In the genomic region with DNA sequence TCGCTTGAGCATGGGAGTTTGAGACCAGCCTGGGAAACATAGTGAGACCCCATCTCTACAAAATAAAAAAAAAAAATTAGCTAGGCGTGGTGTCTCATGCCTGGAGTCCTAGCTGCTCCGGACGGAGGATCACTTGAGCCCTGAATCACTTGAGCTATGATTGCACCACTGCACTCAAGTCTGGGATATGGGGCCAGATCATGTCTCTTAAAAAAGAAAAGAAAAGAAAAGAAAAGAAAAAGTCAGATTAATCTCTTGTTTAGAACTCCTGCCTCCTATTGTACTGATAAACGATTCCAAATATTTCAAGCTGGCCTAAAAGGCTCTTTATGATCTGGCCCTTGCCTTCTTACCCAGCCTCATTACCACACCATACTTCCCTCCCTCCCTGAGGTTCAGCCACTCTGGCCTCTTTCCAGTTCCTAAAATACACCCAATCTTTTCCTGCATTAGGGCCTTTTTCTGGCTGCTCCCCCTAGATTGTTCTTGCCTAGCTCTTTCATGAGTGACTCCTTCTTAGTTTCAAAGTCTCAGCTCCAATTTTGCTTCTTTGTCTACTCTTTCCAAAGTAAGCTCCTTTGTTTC, we compare ENCODE assay signal across 7 cellular contexts. TPM values are rescaled to one million over a fixed set of nuclear protein-coding genes. Genes with fewer than 3 reads are reported as not detected.
DNase-seq lines count a peak whose midpoint lies in the region; FAIRE-seq and TF ChIP-seq lines count a peak whose summit lies in the region.

No MANE protein-coding gene starts in this region.

- H3K27ac Mint-ChIP-seq in astrocyte (ENCODE audit: unreplicated experiment) (peak overlapping the region; percentile 71), immature natural killer cell (peak overlapping the region; percentile 5 to 58 (median 34))

- TF ChIP-seq CTCF in astrocyte (IDR thresholded peaks at IDR 0.05; ENCODE audit: insufficient read depth, low read depth, low read length) = no peak

- H3K9me3 Mint-ChIP-seq in astrocyte (ENCODE audit: unreplicated experiment) (no peaks in the 10 kb centered on the region), immature natural killer cell (no peaks in the 10 kb centered on the region)

- DNase-seq in astrocyte (ENCODE audit: low read depth) (peak; percentile 58), immature natural killer cell (no peak), frontal cortex (ENCODE audit: low spot score in 2 of 2) (no peak), HuH-7 (ENCODE audit: low spot score) (no peak), superior temporal gyrus (ENCODE audit: extremely low spot score) (no peak)

- H3K27ac ChIP-seq in HUES64 (ENCODE audit: low read depth, low read length) (0 out of 2 replicates have a peak overlapping the region, but pooled peaks have one; percentile 15), astrocyte (ENCODE audit: low read depth, low read length) (peak overlapping the region; percentile 42), stomach smooth muscle (ENCODE audit: low read length) (peak overlapping the region; percentile 3)

- H3K4me1 Mint-ChIP-seq in astrocyte (ENCODE audit: low read depth, unreplicated experiment) (peaks cover 20% of the 10 kb centered on the region), immature natural killer cell (peaks cover 40 to 52% of the 10 kb centered on the region in 2 donors)

- 92% methylated on average over 5 of the region's 5 CpGs for WGBS in HUES64

- H3K4me3 Mint-ChIP-seq in astrocyte (ENCODE audit: unreplicated experiment) = peak overlapping the region; percentile 2
- no peak overlapping the region for H3K4me3 Mint-ChIP-seq in immature natural killer cell

- H4K20me1 ChIP-seq in astrocyte (ENCODE audit: insufficient read depth, low read length) = peaks cover 85% of the 10 kb centered on the region

- H3K36me3 ChIP-seq in HUES64 (ENCODE audit: insufficient read depth, low read length) = peaks cover 47% of the 10 kb centered on the region
- peaks cover 29% of the 10 kb centered on the region for H3K36me3 ChIP-seq in astrocyte (ENCODE audit: insufficient read depth, low read length)
- H3K36me3 ChIP-seq in stomach smooth muscle (ENCODE audit: control insufficient read depth in 2 of 2, insufficient read depth in 2 of 2, low read length in 2 of 2) = peaks cover 3 to 8% of the 10 kb centered on the region in 2 donors

- no peaks in the 10 kb centered on the region for H3K9me3 ChIP-seq in HUES64 (ENCODE audit: insufficient read depth, low read depth, low read length)
- H3K9me3 ChIP-seq in astrocyte (ENCODE audit: insufficient read depth, low read depth, low read length) = no peaks in the 10 kb centered on the region
- no peaks in the 10 kb centered on the region for H3K9me3 ChIP-seq in stomach smooth muscle (ENCODE audit: control insufficient read depth in 2 of 2, low read length in 2 of 2)

- H2AFZ ChIP-seq in astrocyte (ENCODE audit: low read depth, low read length) = no peak overlapping the region

- peaks cover 97% of the 10 kb centered on the region for H3K79me2 ChIP-seq in astrocyte (ENCODE audit: insufficient read depth, low read length)

- H3K4me3 ChIP-seq in HUES64 (ENCODE audit: low read length) (no peak overlapping the region), astrocyte (ENCODE audit: insufficient read depth, low read depth, low read length) (no peak overlapping the region), stomach smooth muscle (ENCODE audit: low read length in 2 of 2) (peak overlapping the region in 1 of 2 donors; percentile 30)

- no peaks in the 10 kb centered on the region for H3K27me3 ChIP-seq in HUES64 (ENCODE audit: insufficient read depth, low read length)
- no peaks in the 10 kb centered on the region for H3K27me3 ChIP-seq in astrocyte (ENCODE audit: insufficient read depth, low read length)
- H3K27me3 ChIP-seq in stomach smooth muscle (ENCODE audit: control insufficient read depth in 1 of 2, insufficient read depth in 2 of 2, low read length in 2 of 2) = no peaks in the 10 kb centered on the region

- H3K4me2 ChIP-seq in astrocyte (ENCODE audit: low read length) = peak overlapping the region; percentile 13

- H3K9ac ChIP-seq in HUES64 (ENCODE audit: low read depth, low read length) (no peak overlapping the region), astrocyte (ENCODE audit: low read length) (no peak overlapping the region), stomach smooth muscle (ENCODE audit: low read length in 2 of 2) (no peak overlapping the region)

- FAIRE-seq in astrocyte (lab: Jason Lieb, UNC) (peak; percentile 20), frontal cortex (lab: Jason Lieb, UNC) (no peak)

- peaks cover 14% of the 10 kb centered on the region for H3K36me3 Mint-ChIP-seq in astrocyte (ENCODE audit: low read depth, unreplicated experiment)
- peaks cover 3 to 14% (median 6%) of the 10 kb centered on the region in 3 donors for H3K36me3 Mint-ChIP-seq in immature natural killer cell

- H3K4me1 ChIP-seq in HUES64 (ENCODE audit: insufficient read depth, low read length) (peaks cover 11% of the 10 kb centered on the region), astrocyte (ENCODE audit: insufficient read depth, low read length) (peaks cover 13% of the 10 kb centered on the region), stomach smooth muscle (ENCODE audit: control insufficient read depth, insufficient read depth, low read length) (peaks cover 19% of the 10 kb centered on the region)

- H3K27me3 Mint-ChIP-seq in astrocyte (ENCODE audit: low read depth, unreplicated experiment) = no peaks in the 10 kb centered on the region
- H3K27me3 Mint-ChIP-seq in immature natural killer cell (ENCODE audit: low read depth in 3 of 3) = peaks cover 0 to 2% (median 0%) of the 10 kb centered on the region in 3 donors

RNA-seq across cellular contexts. Expression of a gene that starts 41.7 kb away (rescaled TPM):
- 144 TPM for polyA plus RNA-seq in HUES64 (2013, experiment 1 of 2)
- 145 TPM for polyA plus RNA-seq in HUES64 (2013, experiment 2 of 2)
- total RNA-seq in astrocyte (469 and 474 TPM in 2 replicates), frontal cortex (11.4 TPM)
- polyA plus RNA-seq in immature natural killer cell = 10 to 100 TPM; 38.6 to 95.0 (median 55.9) TPM

Comparison
In these comparisons a context has a peak if more than half of its experiments do, and no peak if none do; other contexts are left out.
1. RNA of a gene that starts 41.7 kb away (total RNA-seq): 469 to 474 TPM in astrocyte; 11.4 TPM in frontal cortex (single experiment); every median in the first group is over 10 times any median in the second.
2. Peak in every context shown above with its lines, with median percentiles within 50 percentile points of each other: H3K27ac ChIP-seq.